14 cellular contexts compared by ENCODE assay signal in the genomic region with DNA sequence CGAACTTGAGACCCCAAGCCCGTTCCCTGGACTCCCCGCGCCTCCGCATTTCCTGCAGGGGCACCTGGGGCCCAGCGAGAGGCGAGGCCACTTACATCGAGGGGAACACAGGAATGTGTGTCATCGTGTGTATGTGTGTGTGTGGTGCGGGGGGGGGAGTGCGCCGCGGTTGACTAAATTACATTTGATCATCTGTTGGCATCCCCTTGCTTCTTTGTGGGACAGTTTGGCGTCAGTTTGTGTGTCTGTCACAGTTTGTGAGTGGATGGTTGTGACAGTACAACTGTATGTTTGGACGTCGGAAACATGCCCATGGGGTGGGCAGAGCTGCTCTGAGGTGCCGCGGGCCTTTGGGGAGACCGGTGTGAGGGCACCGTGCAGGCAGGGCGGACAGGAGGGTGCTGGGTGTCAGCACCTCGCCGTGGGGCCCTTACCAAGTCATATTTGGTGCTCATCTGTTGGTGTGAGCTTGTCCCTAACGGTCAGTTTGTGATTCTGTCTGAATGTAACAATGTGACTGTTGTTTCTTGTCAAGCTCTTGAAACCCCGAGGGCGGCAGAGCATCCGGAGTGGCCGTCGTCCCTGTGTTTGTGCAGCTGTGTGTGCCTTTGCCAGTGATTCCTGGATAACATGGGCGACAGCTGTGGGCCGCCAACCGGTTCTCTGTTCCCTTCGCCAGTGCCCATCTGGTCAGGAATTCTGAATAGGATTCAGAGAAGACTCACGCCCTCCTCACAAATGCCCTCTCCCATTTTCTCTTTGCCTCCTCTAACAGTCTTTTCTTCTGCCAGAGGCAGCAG. TPM values are rescaled to one million over a fixed set of nuclear protein-coding genes. Genes with fewer than 3 reads are reported as not detected.
DNase-seq lines count a peak whose midpoint lies in the region; ATAC-seq and TF ChIP-seq lines count a peak whose summit lies in the region.
"Had no signal": no experiment of that assay in that cellular context is flagged by ENCODE, and none has a peak within 500 bp of the region (broad histone marks: within the 10 kb centered on the region; RNA-seq: fewer than 3 reads in every experiment).

No MANE protein-coding gene starts in this region.

- BruUV-seq in Caco-2 (replicated peaks; lab: Mats Ljungman, UMichigan): no TSS peak
- BruUV-seq in PC-3 (replicated peaks; lab: Mats Ljungman, UMichigan): no TSS peak

- no peak for TF ChIP-seq POLR2A in vagina (IDR thresholded peaks at IDR 0.05)

- no peak overlapping the region for H3K27ac Mint-ChIP-seq in Caco-2 (ENCODE audit: unreplicated experiment)

- no peak overlapping the region for H3K9ac ChIP-seq in PC-3 (ENCODE audit: low read length)
- H3K9ac ChIP-seq: BLaER1 treated with 17β-estradiol and CSF1 and Interleukin-3, amounts not matched to agents 10 nM and 100 nM had no signal

- H3K27ac ChIP-seq in PC-3 (ENCODE audit: low read length) (no peak overlapping the region), vagina (no peak overlapping the region)
- H3K27ac ChIP-seq: BLaER1 treated with 17β-estradiol and CSF1 and Interleukin-3, amounts not matched to agents 10 nM and 100 nM had no signal

- H3K27me3 ChIP-seq in Caco-2 (replicated peaks; ENCODE audit: control insufficient read depth, insufficient read depth, low read length): no peaks in the 10 kb centered on the region
- peaks cover 52% of the 10 kb centered on the region for H3K27me3 ChIP-seq in PC-3 (ENCODE audit: low read length)
- peaks cover 4% of the 10 kb centered on the region for H3K27me3 ChIP-seq in vagina

- H4K20me1 ChIP-seq in PC-3 (ENCODE audit: low read length): no peaks in the 10 kb centered on the region

- no peaks in the 10 kb centered on the region for H3K4me1 Mint-ChIP-seq in Caco-2 (ENCODE audit: low read depth, unreplicated experiment)

- 0 out of 2 replicates have a peak overlapping the region, but pooled peaks have one; percentile 16 for H3K4me3 ChIP-seq in Caco-2 (ENCODE audit: low read depth, low read length)
- no peak overlapping the region for H3K4me3 ChIP-seq in PC-3 (ENCODE audit: low read length)
- no peak overlapping the region for H3K4me3 ChIP-seq in vagina
- H3K4me3 ChIP-seq: K562 had no signal

- DNase-seq in Caco-2 (no peak), LHCN-M2 (ENCODE audit: low read depth) (peak; percentile 29), PC-3 (no peak), left kidney (ENCODE audit: low read depth, low spot score) (peak; percentile 85), vagina (ENCODE audit: extremely low spot score in 2 of 2) (no peak), GOT3 (lab: John Stamatoyannopoulos, UW) (no peak)
- DNase-seq: activated CD8-positive, alpha-beta memory T cell treated with anti-CD3 and anti-CD28 coated beads, Interleukin-2, amount 50 U/mL, for 4 hours; T-helper 9 cell had no signal

- no peaks in the 10 kb centered on the region for H3K36me3 Mint-ChIP-seq in Caco-2 (ENCODE audit: insufficient read depth, unreplicated experiment)

- H3K9me3 Mint-ChIP-seq in Caco-2 (ENCODE audit: unreplicated experiment): no peaks in the 10 kb centered on the region

- H3K36me3 ChIP-seq in Caco-2 (ENCODE audit: control insufficient read depth, insufficient read depth, low read length) (no peaks in the 10 kb centered on the region), PC-3 (ENCODE audit: low read depth, low read length) (no peaks in the 10 kb centered on the region), vagina (no peaks in the 10 kb centered on the region)
- H3K36me3 ChIP-seq: BLaER1 treated with 17β-estradiol and CSF1 and Interleukin-3, amounts not matched to agents 10 nM and 100 nM had no signal

- no peak for TF ChIP-seq CTCF in Caco-2 (IDR thresholded peaks at IDR 0.05; ENCODE audit: insufficient read depth in 1 of 2, low read depth in 1 of 2, low read length in 1 of 2, severe bottlenecking in 1 of 2, unreplicated experiment in 1 of 2)
- no peak for TF ChIP-seq CTCF in PC-3 (conservative IDR thresholded peaks at IDR 0.05; ENCODE audit: low read depth, low read length)
- no peak for TF ChIP-seq CTCF in vagina (IDR thresholded peaks at IDR 0.05)

- H3K9me2 ChIP-seq in PC-3 (replicated peaks; ENCODE audit: low read length): no peaks in the 10 kb centered on the region

- H3K9me3 ChIP-seq in Caco-2: no peaks in the 10 kb centered on the region
- H3K9me3 ChIP-seq in PC-3 (ENCODE audit: low read length): no peaks in the 10 kb centered on the region
- no peaks in the 10 kb centered on the region for H3K9me3 ChIP-seq in vagina
- H3K9me3 ChIP-seq: BLaER1 treated with 17β-estradiol and CSF1 and Interleukin-3, amounts not matched to agents 10 nM and 100 nM had no signal

- intact Hi-C loops in Caco-2 (cut with micrococcal nuclease; ENCODE audit: unreplicated experiment) (no loop called here), PC-3 (cut with micrococcal nuclease) (no loop called here), vagina (cut with DNase I) (no loop called here)

- 0 out of 2 replicates have a peak overlapping the region, but pooled peaks have one; percentile 16 for H3K4me2 ChIP-seq in PC-3 (ENCODE audit: low read length)

- H3K79me2 ChIP-seq in PC-3 (ENCODE audit: low read length): no peaks in the 10 kb centered on the region

- H3K4me1 ChIP-seq in Caco-2: no peaks in the 10 kb centered on the region
- H3K4me1 ChIP-seq in PC-3 (ENCODE audit: insufficient read depth, low read length): no peaks in the 10 kb centered on the region
- H3K4me1 ChIP-seq in vagina: no peaks in the 10 kb centered on the region

- ATAC-seq in PC-3 (peak; percentile 11; the same call in 1 of the 2 replicates), HG03378 (IDR thresholded peaks at IDR 0.05; ENCODE audit: unreplicated experiment) (no peak), HG02798 (IDR thresholded peaks at IDR 0.05; ENCODE audit: poor library complexity, unreplicated experiment) (no peak)

- no peaks in the 10 kb centered on the region for H3F3A ChIP-seq in PC-3 (ENCODE audit: low read length, unreplicated experiment)

- peaks cover 17% of the 10 kb centered on the region for H3K27me3 Mint-ChIP-seq in Caco-2 (ENCODE audit: insufficient read depth, unreplicated experiment)

- CTCF ChIA-PET in Caco-2 (lab: Charles Lee) (no interaction called here), PC-3 (lab: Charles Lee) (no interaction called here)

- no peak overlapping the region for H2AFZ ChIP-seq in PC-3 (ENCODE audit: low read length)

- POLR2A ChIA-PET in Caco-2 (lab: Charles Lee) (no interaction called here), PC-3 (lab: Charles Lee; ENCODE audit: unreplicated experiment) (no interaction called here)

- no peak overlapping the region for H3K4me3 Mint-ChIP-seq in Caco-2 (ENCODE audit: unreplicated experiment)

RNA-seq across cellular contexts. Expression of a gene that starts 0.9 kb away (rescaled TPM):
- total RNA-seq in Caco-2 (2022) (0.07 and 0.12 TPM in 2 replicates), LHCN-M2 (2014; rRNA removed) (0.23 and 0.32 TPM in 2 replicates), PC-3 (2014; rRNA removed) (not detected in 2 replicates), vagina (2.2 TPM)
- 0.09 TPM for polyA plus RNA-seq in LHCN-M2 (2012)
- total RNA-seq: endothelial cell of umbilical vein, ureter had no signal
- polyA plus RNA-seq: endothelial cell of umbilical vein had no signal

Comparison
In these comparisons a context has a peak if more than half of its experiments do, and no peak if none do; other contexts are left out.
1. DNase-seq: peak in LHCN-M2 (single experiment) and left kidney (single experiment); none in Caco-2 (0 of 2), PC-3 (single experiment), vagina (0 of 2) and GOT3 (single experiment).